ENCODE assay signal across 10 cellular contexts in genomic region chr2:219059725-219060682, GRCh38. TPM values are rescaled to one million over a fixed set of nuclear protein-coding genes. Genes with fewer than 3 reads are reported as not detected.
DNase-seq lines count a peak whose midpoint lies in the region; TF ChIP-seq lines count a peak whose summit lies in the region.
"Had no signal": no experiment of that assay in that cellular context is flagged by ENCODE, and none has a peak within 500 bp of the region (broad histone marks: within the 10 kb centered on the region; RNA-seq: fewer than 3 reads in every experiment).

No MANE protein-coding gene starts in this region.

- no peak overlapping the region for H3K27ac Mint-ChIP-seq in activated CD4-positive, alpha-beta memory T cell treated with anti-CD3 and anti-CD28 coated beads, Interleukin-2, amount 10 ng/mL, durations not matched to agents 7 days and 5 days

- peaks cover 18% of the 10 kb centered on the region for H3K4me1 Mint-ChIP-seq in activated CD4-positive, alpha-beta memory T cell treated with anti-CD3 and anti-CD28 coated beads, Interleukin-2, amount 10 ng/mL, durations not matched to agents 7 days and 5 days

- H3K36me3 Mint-ChIP-seq in activated CD4-positive, alpha-beta memory T cell treated with anti-CD3 and anti-CD28 coated beads, Interleukin-2, amount 10 ng/mL, durations not matched to agents 7 days and 5 days (ENCODE audit: low read depth), result no peaks in the 10 kb centered on the region

- peaks cover 76% of the 10 kb centered on the region for H3K27me3 Mint-ChIP-seq in activated CD4-positive, alpha-beta memory T cell treated with anti-CD3 and anti-CD28 coated beads, Interleukin-2, amount 10 ng/mL, durations not matched to agents 7 days and 5 days

- H3K4me1 ChIP-seq in liver (ENCODE audit: control insufficient read depth in 4 of 4, insufficient read depth in 4 of 4, low read length in 3 of 4), result peaks cover 12 to 40% (median 29%) of the 10 kb centered on the region in 4 donors
- H3K4me1 ChIP-seq in stomach smooth muscle (ENCODE audit: control insufficient read depth, insufficient read depth, low read length), result peaks cover 37% of the 10 kb centered on the region

- peak; percentile 64 for DNase-seq in activated CD8-positive, alpha-beta memory T cell treated with anti-CD3 and anti-CD28 coated beads for 24 hours
- DNase-seq in activated CD8-positive, alpha-beta memory T cell treated with anti-CD3 and anti-CD28 coated beads, Interleukin-2, amount 50 U/mL, for 4 hours, result no peak
- no peak for DNase-seq in activated CD4-positive, alpha-beta memory T cell treated with anti-CD3 and anti-CD28 coated beads, Interleukin-2, amount 10 ng/mL, durations not matched to agents 7 days and 5 days
- DNase-seq in cerebellar nuclear complex (lab: John Stamatoyannopoulos, UW) (no peak), GOT3 (lab: John Stamatoyannopoulos, UW) (no peak), NCI-H446 (lab: John Stamatoyannopoulos, UW) (no peak)

- WGBS in liver, result 1% methylated on average over 81 of the region's 81 CpGs

- POLR2A ChIA-PET in activated CD4-positive, alpha-beta memory T cell treated with anti-CD3 and anti-CD28 coated beads, Interleukin-2, amount 10 ng/mL, durations not matched to agents 7 days and 5 days (lab: Charles Lee), result interaction anchor here (0.9 to 1.6 kb wide), 3 partner anchors 21 to 240 kb away, joined by 3 to 4 read pairs (median 4); no protein-coding TSS in a partner anchor

- CTCF ChIA-PET in activated CD4-positive, alpha-beta memory T cell treated with anti-CD3 and anti-CD28 coated beads, Interleukin-2, amount 10 ng/mL, durations not matched to agents 7 days and 5 days (lab: Charles Lee), result interaction anchor here (0.6 to 8.3 kb wide), 8 partner anchors 12 to 240 kb away, joined by 4 to 115 read pairs (median 14); no protein-coding TSS in a partner anchor

- H3K4me3 Mint-ChIP-seq in activated CD4-positive, alpha-beta memory T cell treated with anti-CD3 and anti-CD28 coated beads, Interleukin-2, amount 10 ng/mL, durations not matched to agents 7 days and 5 days, result peak overlapping the region; percentile 1

- H3K36me3 ChIP-seq in liver (ENCODE audit: control insufficient read depth in 4 of 4, insufficient read depth in 3 of 4, low read depth in 1 of 4, low read length in 3 of 4), result peaks cover 0 to under 1% (median 0%) of the 10 kb centered on the region in 4 donors
- H3K36me3 ChIP-seq in stomach smooth muscle (ENCODE audit: control insufficient read depth in 2 of 2, insufficient read depth in 2 of 2, low read length in 2 of 2), result no peaks in the 10 kb centered on the region

- no peak for TF ChIP-seq RAD21 in liver (IDR thresholded peaks at IDR 0.05)

- H3K27me3 ChIP-seq in liver (ENCODE audit: control insufficient read depth in 4 of 4, insufficient read depth in 4 of 4, low read length in 3 of 4) (peaks cover 0 to 3% (median 0%) of the 10 kb centered on the region in 4 donors), stomach smooth muscle (ENCODE audit: control insufficient read depth in 1 of 2, insufficient read depth in 2 of 2, low read length in 2 of 2) (peaks cover 61 to 71% of the 10 kb centered on the region in 2 donors)

- H3K9ac ChIP-seq in liver (ENCODE audit: low read depth in 1 of 2, low read length in 2 of 2), result peak overlapping the region in 1 of 2 donors; percentile 5
- no peak overlapping the region for H3K9ac ChIP-seq in stomach smooth muscle (ENCODE audit: low read length in 2 of 2)

- TF ChIP-seq CTCF in liver (IDR thresholded peaks at IDR 0.05; ENCODE audit: low read depth, low read length, missing input control), result no peak

- H3K9me3 ChIP-seq in liver (ENCODE audit: control insufficient read depth in 4 of 4, low read length in 3 of 4), result no peaks in the 10 kb centered on the region
- H3K9me3 ChIP-seq in stomach smooth muscle (ENCODE audit: control insufficient read depth in 2 of 2, low read length in 2 of 2), result no peaks in the 10 kb centered on the region

- no peaks in the 10 kb centered on the region for H3K9me3 Mint-ChIP-seq in activated CD4-positive, alpha-beta memory T cell treated with anti-CD3 and anti-CD28 coated beads, Interleukin-2, amount 10 ng/mL, durations not matched to agents 7 days and 5 days

- H3K27ac ChIP-seq in liver (ENCODE audit: low read depth in 1 of 2, low read length in 2 of 2) (peak overlapping the region in 1 of 2 donors; percentile 75), stomach smooth muscle (ENCODE audit: low read length) (no peak overlapping the region)

- peak overlapping the region; percentile 53 to 56 (median 54) for H3K4me3 ChIP-seq in liver (ENCODE audit: low read depth in 1 of 3, low read length in 3 of 3)
- H3K4me3 ChIP-seq in stomach smooth muscle (ENCODE audit: low read length in 2 of 2), result peak overlapping the region; percentile 11 to 40

TF ChIP-seq in liver, 16 proteins besides CTCF, POLR2A, EP300 and RAD21:
- no peak for TF ChIP-seq ATF3 (IDR thresholded peaks at IDR 0.05)
- no peak for TF ChIP-seq SP1 (IDR thresholded peaks at IDR 0.05)
- no peak for TF ChIP-seq MAX (IDR thresholded peaks at IDR 0.05)
- no peak for TF ChIP-seq HNF4A (conservative IDR thresholded peaks at IDR 0.05)
- no peak for TF ChIP-seq EGR1 (IDR thresholded peaks at IDR 0.05; ENCODE audit: low read depth in 2 of 2)
- no peak for TF ChIP-seq FOXA1 (IDR thresholded peaks at IDR 0.05)
- TF ChIP-seq TAF1 (conservative IDR thresholded peaks at IDR 0.05), result no peak
- TF ChIP-seq FOXA2 (IDR thresholded peaks at IDR 0.05), result no peak

RNA-seq across cellular contexts. Expression of gene IHH, which starts 0.7 kb away (rescaled TPM):
- not detected for total RNA-seq in activated CD4-positive, alpha-beta memory T cell treated with anti-CD3 and anti-CD28 coated beads, Interleukin-2, amount 10 ng/mL, durations not matched to agents 7 days and 5 days
- total RNA-seq in liver, result 1 to 10 TPM in 1 of 2 donors, under 1 TPM in 1; 0.75 to 2.4 TPM
- under 1 TPM; 0.51 to 0.82 TPM for polyA plus RNA-seq in liver
- total RNA-seq: dermis blood vessel endothelial cell, myocyte had no signal

RNA-seq across cellular contexts. Expression of gene CFAP65, which starts 18.7 kb away (rescaled TPM):
- total RNA-seq in activated CD4-positive, alpha-beta memory T cell treated with anti-CD3 and anti-CD28 coated beads, Interleukin-2, amount 10 ng/mL, durations not matched to agents 7 days and 5 days, result not detected
- total RNA-seq in liver, result not detected
- not detected for polyA plus RNA-seq in liver
- total RNA-seq: dermis blood vessel endothelial cell had no signal
